8 cellular contexts compared by ENCODE assay signal in the genomic region with DNA sequence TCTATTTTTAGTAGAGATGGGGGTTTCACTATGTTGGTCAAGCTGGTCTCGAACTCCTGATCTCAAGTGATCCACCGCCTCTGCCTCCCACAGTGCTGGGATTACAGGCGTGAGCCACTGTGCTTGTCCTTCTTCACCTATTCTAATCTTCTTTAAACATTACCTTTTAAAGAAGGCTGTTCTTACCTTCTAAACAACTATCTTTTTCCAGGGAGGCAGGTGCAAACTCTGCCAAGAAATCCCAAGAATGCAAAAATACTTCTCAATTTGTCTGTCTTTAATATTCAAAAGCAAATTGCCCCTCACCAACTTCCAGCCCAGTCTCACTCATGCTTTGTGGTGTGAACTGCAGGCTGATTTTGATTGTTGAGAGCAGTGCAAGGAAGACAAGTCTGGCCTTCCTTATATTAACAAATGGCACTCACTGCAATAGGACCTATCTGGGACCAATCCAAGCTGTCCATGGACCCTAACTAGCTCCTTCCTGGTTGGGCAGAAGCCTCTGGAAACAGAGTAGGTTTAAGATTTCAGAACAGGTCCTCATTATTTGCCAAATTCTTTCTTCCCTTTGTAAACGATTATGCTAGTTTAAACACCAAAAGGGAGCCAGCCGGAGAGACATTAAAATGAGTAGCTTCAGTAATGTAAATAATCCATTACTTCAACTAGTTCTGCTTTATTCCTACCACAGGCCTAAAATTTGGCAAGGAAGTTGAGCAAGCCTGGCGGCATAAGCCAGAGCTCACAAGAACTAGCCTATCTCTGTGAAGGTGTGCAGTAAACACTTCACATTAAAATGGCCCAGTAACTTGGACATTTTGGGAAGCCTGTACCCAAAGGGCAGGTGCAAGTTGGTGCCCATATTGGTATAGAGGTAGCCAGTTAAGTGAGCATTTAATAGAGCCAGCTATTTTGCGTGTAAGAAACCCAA. TPM values are rescaled to one million over a fixed set of nuclear protein-coding genes. Genes with fewer than 3 reads are reported as not detected.
DNase-seq lines count a peak whose midpoint lies in the region; ATAC-seq, FAIRE-seq and TF ChIP-seq lines count a peak whose summit lies in the region.

No MANE protein-coding gene starts in this region.

- H3K27me3 ChIP-seq in NT2/D1 (ENCODE audit: insufficient read depth, insufficient read length) (no peaks in the 10 kb centered on the region), bronchial epithelial cell (ENCODE audit: control insufficient read depth, insufficient read depth, low read length) (no peaks in the 10 kb centered on the region)

- peak overlapping the region; percentile 100 for H3K4me3 ChIP-seq in NT2/D1 (ENCODE audit: insufficient read length, low read depth)
- H3K4me3 ChIP-seq in bronchial epithelial cell (ENCODE audit: low read depth, low read length) = peak overlapping the region; percentile 85

- H3K9me3 Mint-ChIP-seq in memory B cell = no peaks in the 10 kb centered on the region

- peaks cover 6% of the 10 kb centered on the region for H3K36me3 Mint-ChIP-seq in memory B cell

- peaks cover 15% of the 10 kb centered on the region for H3K36me3 ChIP-seq in NT2/D1 (ENCODE audit: insufficient read depth, insufficient read length, low read length)
- H3K36me3 ChIP-seq in bronchial epithelial cell (ENCODE audit: control insufficient read depth, insufficient read depth, low read length) = peaks cover 2% of the 10 kb centered on the region

- H3K9me3 ChIP-seq in NT2/D1 (ENCODE audit: insufficient read depth, low read length) = no peaks in the 10 kb centered on the region

- no peak for FAIRE-seq in bronchial epithelial cell (lab: Jason Lieb, UNC)

- no peak for TF ChIP-seq CTCF in bronchial epithelial cell (IDR thresholded peaks at IDR 0.05; ENCODE audit: insufficient read depth, low read length, severe bottlenecking)
- no peak for TF ChIP-seq CTCF in GM10266 (IDR thresholded peaks at IDR 0.05; ENCODE audit: control insufficient read depth, insufficient read depth, low read depth, missing control alignments)

- ATAC-seq in memory B cell (ENCODE audit: low read depth) (no peak), HG03342 (IDR thresholded peaks at IDR 0.05; ENCODE audit: unreplicated experiment) (no peak)

- H3K9ac ChIP-seq in NT2/D1 (ENCODE audit: insufficient read length, low read depth) = peak overlapping the region; percentile 100

- peak overlapping the region; percentile 95 for H3K27ac Mint-ChIP-seq in memory B cell

- DNase-seq in NCI-H1105 treated with DMSO at 0.1 percent for 48 hours (lab: John Stamatoyannopoulos, UW) = peak; percentile 2
- no peak for DNase-seq in NCI-H1105 (lab: John Stamatoyannopoulos, UW)
- no peak for DNase-seq in NT2/D1 (ENCODE audit: low read depth, low spot score)
- DNase-seq in bronchial epithelial cell (ENCODE audit: low read depth) = peak; percentile 27
- DNase-seq in memory B cell (ENCODE audit: low spot score in 2 of 2) = peak; percentile 1 to 14
- DNase-seq in NCI-H1436 treated with DMSO at 0.1 percent for 48 hours (lab: John Stamatoyannopoulos, UW) = no peak
- no peak for DNase-seq in GM10266 (ENCODE audit: extremely low spot score)

- H3K27me3 Mint-ChIP-seq in memory B cell = no peaks in the 10 kb centered on the region

- H3K4me3 Mint-ChIP-seq in memory B cell = peak overlapping the region; percentile 99

- H3K4me1 ChIP-seq in NT2/D1 (ENCODE audit: insufficient read depth, insufficient read length) = no peaks in the 10 kb centered on the region

- H3K4me1 Mint-ChIP-seq in memory B cell = peaks cover 6% of the 10 kb centered on the region

RNA-seq across cellular contexts. Expression of a gene that starts 1.6 kb away (rescaled TPM):
- 31.9 and 34.3 TPM in 2 replicates for total RNA-seq in bronchial epithelial cell

RNA-seq across cellular contexts. Expression of a gene that starts 15.6 kb away (rescaled TPM):
- 1.5 and 1.8 TPM in 2 replicates for total RNA-seq in bronchial epithelial cell

Comparison
In these comparisons a context has a peak if more than half of its experiments do, and no peak if none do; other contexts are left out.
1. DNase-seq: peak in NCI-H1105 treated with DMSO at 0.1 percent for 48 hours (single experiment), bronchial epithelial cell (single experiment) and memory B cell (2 of 2); none in NCI-H1105 (single experiment), NT2/D1 (single experiment), NCI-H1436 treated with DMSO at 0.1 percent for 48 hours (single experiment) and GM10266 (single experiment).